Comparison of ENCODE assay signal across 36 cellular contexts in genomic region chr4:70372760-70373159, GRCh38. TPM values are rescaled to one million over a fixed set of nuclear protein-coding genes. Genes with fewer than 3 reads are reported as not detected.
"Had no signal": no experiment of that assay in that cellular context is flagged by ENCODE, and none has a peak within 500 bp of the region (broad histone marks: within the 10 kb centered on the region; RNA-seq: fewer than 3 reads in every experiment).

No MANE protein-coding gene starts in this region.

- H3K27me3 Mint-ChIP-seq: T-cell had no signal

- H3K4me1 ChIP-seq: SJCRH30 had no signal

- H3K36me3 ChIP-seq: MG63, SJCRH30 had no signal

- H3K4me3 ChIP-seq: MG63, PC-9, SJCRH30, SK-N-MC had no signal

- H3K4me1 Mint-ChIP-seq: T-cell had no signal

- H2AFZ ChIP-seq: PC-9 had no signal

- H3K4me2 ChIP-seq: PC-9 had no signal

- H3K27ac ChIP-seq: PC-9, RWPE1, SJCRH30, SK-N-MC had no signal

- DNase-seq: MG63, NCI-H1048, NCI-H1092 treated with DMSO at 0.1 percent for 48 hours, NCI-H1105 treated with DMSO at 0.1 percent for 48 hours, NCI-H1417, NCI-H1436, NCI-H146, NCI-H1694, NCI-H187, NCI-H1930, NCI-H2029 treated with DMSO at 0.1 percent for 48 hours, NCI-H2081 treated with DMSO at 0.1 percent for 48 hours, NCI-H2107, NCI-H2171, NCI-H226, NCI-H446 treated with DMSO at 0.1 percent for 48 hours, NCI-H510A, NCI-H524, NCI-H69, NCI-H748 treated with DMSO at 0.1 percent for 48 hours, NCI-H82, PC-9, SHP77, SIG-M5, SJCRH30, T-cell had no signal

- H3K36me3 Mint-ChIP-seq: T-cell had no signal

- H3K27me3 ChIP-seq: MG63, SJCRH30 had no signal

- H3K27ac Mint-ChIP-seq: T-cell had no signal

- ATAC-seq: Panc1, Right ventricle myocardium inferior, SK-N-SH treated with all-trans-retinoic acid at 6 μM for 48 hours, T-cell had no signal

- H3K4me3 Mint-ChIP-seq: T-cell had no signal

- H3K9me3 ChIP-seq: MG63, SJCRH30 had no signal

RNA-seq across cellular contexts. Expression of gene SMR3B, which starts 10.2 kb away (rescaled TPM):
- total RNA-seq: M059J; OCI-LY7; PC-9; Right ventricle myocardium inferior; RPMI7951; SJCRH30; SK-MEL-5; T-cell; T-helper 1 cell treated with Interleukin-12 subunit alpha and Interleukin-12 subunit beta and Interleukin-4 antibody, amounts not matched to agents 30 ng/mL and 1 ng/mL, for 36 hours had no signal

RNA-seq across cellular contexts. Expression of gene SMR3A, which starts 12.2 kb away (rescaled TPM):
- total RNA-seq: M059J; OCI-LY7; PC-9; Right ventricle myocardium inferior; RPMI7951; SJCRH30; SK-MEL-5; T-cell; T-helper 1 cell treated with Interleukin-12 subunit alpha and Interleukin-12 subunit beta and Interleukin-4 antibody, amounts not matched to agents 30 ng/mL and 1 ng/mL, for 36 hours had no signal

RNA-seq across cellular contexts. Expression of gene OPRPN, which starts 25.0 kb away (rescaled TPM):
- total RNA-seq: M059J; OCI-LY7; PC-9; Right ventricle myocardium inferior; RPMI7951; SJCRH30; SK-MEL-5; T-cell; T-helper 1 cell treated with Interleukin-12 subunit alpha and Interleukin-12 subunit beta and Interleukin-4 antibody, amounts not matched to agents 30 ng/mL and 1 ng/mL, for 36 hours had no signal

RNA-seq across cellular contexts. Expression of gene CABS1, which starts 38.0 kb away (rescaled TPM):
- total RNA-seq: M059J; OCI-LY7; PC-9; Right ventricle myocardium inferior; RPMI7951; SJCRH30; SK-MEL-5; T-cell; T-helper 1 cell treated with Interleukin-12 subunit alpha and Interleukin-12 subunit beta and Interleukin-4 antibody, amounts not matched to agents 30 ng/mL and 1 ng/mL, for 36 hours had no signal
